11 cellular contexts compared by ENCODE assay signal in the genomic region with DNA sequence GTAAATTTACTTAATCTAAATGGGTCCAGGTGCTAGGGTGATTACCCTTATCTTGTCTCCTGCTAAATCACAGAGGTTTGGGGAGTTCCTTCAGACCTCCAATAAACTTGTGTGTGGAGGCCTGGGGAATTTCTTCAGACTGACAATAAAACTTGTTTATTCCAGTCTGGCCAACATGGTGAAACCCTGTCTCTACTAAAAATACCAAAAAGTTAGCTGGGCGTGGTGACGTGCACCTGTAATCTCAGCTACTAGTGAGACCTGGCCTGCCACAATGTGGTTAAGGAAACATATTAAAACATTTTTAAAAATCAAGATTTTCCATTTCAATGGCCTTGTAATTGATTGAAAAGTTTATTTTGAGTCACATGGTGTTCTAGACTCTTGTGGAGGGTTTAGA.
A peak's percentile ranks its signal among the peaks of the same experiment; 100 is the strongest.
DNase-seq lines count a peak whose midpoint lies in the region; ATAC-seq and TF ChIP-seq lines count a peak whose summit lies in the region.
"Had no signal": no experiment of that assay in that cellular context is flagged by ENCODE, and none has a peak within 500 bp of the region (broad histone marks: within the 10 kb centered on the region; RNA-seq: fewer than 3 reads in every experiment).

No MANE protein-coding gene starts in this region.

- TF ChIP-seq CTCF in 22Rv1 (IDR thresholded peaks at IDR 0.05) (no peak), body of pancreas (IDR thresholded peaks at IDR 0.05) (no peak), tibial artery (IDR thresholded peaks at IDR 0.05) (no peak)

- H3K27me3 ChIP-seq in body of pancreas, result no peaks in the 10 kb centered on the region
- H3K27me3 ChIP-seq in tibial artery, result no peaks in the 10 kb centered on the region
- H3K27me3 ChIP-seq: suprapubic skin had no signal

- H3K27ac ChIP-seq in 22Rv1, result peak overlapping the region; percentile 74
- H3K27ac ChIP-seq in body of pancreas, result peak overlapping the region in 3 of 4 donors; percentile 50 to 70 (median 58)
- H3K27ac ChIP-seq in tibial artery, result no peak overlapping the region
- H3K27ac ChIP-seq: suprapubic skin had no signal

- no peak for TF ChIP-seq POLR2A in body of pancreas (IDR thresholded peaks at IDR 0.05)

- H3K9me3 ChIP-seq in body of pancreas (no peaks in the 10 kb centered on the region), tibial artery (no peaks in the 10 kb centered on the region)
- H3K9me3 ChIP-seq: suprapubic skin had no signal

- ATAC-seq in GM19351 (IDR thresholded peaks at IDR 0.05; ENCODE audit: unreplicated experiment) (peak; percentile 35), HG03175 (IDR thresholded peaks at IDR 0.05; ENCODE audit: unreplicated experiment) (peak; percentile 39), body of pancreas (no peak), left colon (no peak), HG02870 (IDR thresholded peaks at IDR 0.05; ENCODE audit: unreplicated experiment) (no peak)

- 79 to 86% methylated on average over 2 of the region's 2 CpGs for WGBS in body of pancreas, 2 donors

- H3K4me1 ChIP-seq in body of pancreas (peaks cover 10% of the 10 kb centered on the region), tibial artery (no peaks in the 10 kb centered on the region)
- H3K4me1 ChIP-seq: suprapubic skin had no signal

- DNase-seq in body of pancreas (no peak), tibial artery (no peak), left colon (no peak), NCI-H526 (lab: John Stamatoyannopoulos, UW) (no peak)
- DNase-seq: NCI-H1092, NCI-H748 treated with DMSO at 0.1 percent for 48 hours had no signal

- no peak overlapping the region for H3K4me3 ChIP-seq in body of pancreas
- no peak overlapping the region for H3K4me3 ChIP-seq in tibial artery
- H3K4me3 ChIP-seq: suprapubic skin had no signal

- intact Hi-C loops in body of pancreas (cut with DNase I) (no loop called here), tibial artery (cut with DNase I; ENCODE audit: low total_unique reads) (no loop called here), left colon (cut with DNase I, micrococcal nuclease) (no loop called here)

- H3K36me3 ChIP-seq in body of pancreas (replicated peaks in 1 of 2; ENCODE audit: insufficient read depth in 1 of 2, low read depth in 2 of 2) (no peaks in the 10 kb centered on the region), tibial artery (no peaks in the 10 kb centered on the region)
- H3K36me3 ChIP-seq: suprapubic skin had no signal

Comparison
In these comparisons a context has a peak if more than half of its experiments do, and no peak if none do; other contexts are left out.
1. H3K27ac ChIP-seq: peak in 22Rv1 (single experiment) and body of pancreas (3 of 4); none in tibial artery (0 of 2).
2. ATAC-seq: peak in GM19351 (single experiment) and HG03175 (single experiment); none in body of pancreas (single experiment), left colon (single experiment) and HG02870 (single experiment).